In genomic region chr17:72264682-72265405, GRCh38 we compare ENCODE assay signal across 1 cellular context.
TF ChIP-seq lines count a peak whose summit lies in the region.

No MANE protein-coding gene starts in this region.

TF ChIP-seq in HepG2, 621 proteins besides CTCF, POLR2A, EP300 and RAD21 (continued from another document):
- no peak for TF ChIP-seq HINFP (CRISPR knock-in tag; IDR thresholded peaks at IDR 0.05; ENCODE audit: low read depth)
